8 cellular contexts compared by ENCODE assay signal in genomic region chr1:92484472-92485373, GRCh38. TPM values are rescaled to one million over a fixed set of nuclear protein-coding genes. Genes with fewer than 3 reads are reported as not detected.
DNase-seq lines count a peak whose midpoint lies in the region; ATAC-seq and TF ChIP-seq lines count a peak whose summit lies in the region.

No MANE protein-coding gene starts in this region.

- peak overlapping the region; percentile 53 for H3K4me3 ChIP-seq in fibroblast of the aortic adventitia (ENCODE audit: low read depth, low read length)
- peak overlapping the region; percentile 30 to 38 for H3K4me3 ChIP-seq in prostate gland

- no peak overlapping the region for H3K27ac ChIP-seq in prostate gland

- no peaks in the 10 kb centered on the region for H3K9me3 ChIP-seq in prostate gland

- H3K27me3 ChIP-seq in prostate gland (replicated peaks; ENCODE audit: insufficient read depth): peaks cover 51% of the 10 kb centered on the region

- TF ChIP-seq CTCF in fibroblast of the aortic adventitia (IDR thresholded peaks at IDR 0.05; ENCODE audit: insufficient read depth, low read length) (no peak), prostate gland (IDR thresholded peaks at IDR 0.05) (no peak)

- DNase-seq in NCI-H2227 (lab: John Stamatoyannopoulos, UW; ENCODE audit: unreplicated experiment): peak; percentile 43
- DNase-seq in NCI-H2227 treated with DMSO at 0.1 percent for 48 hours (lab: John Stamatoyannopoulos, UW): no peak
- DNase-seq in NCI-H526 treated with DMSO at 0.1 percent for 48 hours (lab: John Stamatoyannopoulos, UW): peak; percentile 34
- peak; percentile 40 for DNase-seq in activated T-cell treated with anti-CD3 and anti-CD28 coated beads for 1 hour (ENCODE audit: low read depth)
- DNase-seq in fibroblast of the aortic adventitia (ENCODE audit: low read depth): peak; percentile 14
- no peak for DNase-seq in prostate gland (ENCODE audit: low spot score)
- DNase-seq in kidney tubule cell (ENCODE audit: low spot score): no peak

- intact Hi-C loops in prostate gland (cut with DNase I): no loop called here

- peak; percentile 23 for ATAC-seq in HG02973 (IDR thresholded peaks at IDR 0.05; ENCODE audit: unreplicated experiment)

- WGBS in prostate gland: 3% methylated on average over 41 of the region's 65 CpGs

- H3K36me3 ChIP-seq in prostate gland: no peaks in the 10 kb centered on the region

- H3K4me1 ChIP-seq in prostate gland (replicated peaks): peaks cover 17% of the 10 kb centered on the region

- no peak for TF ChIP-seq POLR2A in prostate gland (IDR thresholded peaks at IDR 0.05)

RNA-seq across cellular contexts. Expression of gene GFI1, which starts 2.0 kb away (rescaled TPM):
- total RNA-seq in fibroblast of the aortic adventitia (ENCODE audit: low replicate concordance) (0.09 and 0.65 TPM in 2 replicates), prostate gland (1 to 10 TPM in 1 of 2 donors, under 1 TPM in 1; 0.32 to 2.1 TPM)

Comparison
In these comparisons a context has a peak if more than half of its experiments do, and no peak if none do; other contexts are left out.
1. DNase-seq: peak in NCI-H2227 (single experiment), NCI-H526 treated with DMSO at 0.1 percent for 48 hours (single experiment), activated T-cell treated with anti-CD3 and anti-CD28 coated beads for 1 hour (single experiment) and fibroblast of the aortic adventitia (single experiment); none in NCI-H2227 treated with DMSO at 0.1 percent for 48 hours (single experiment), prostate gland (single experiment) and kidney tubule cell (single experiment).